ENCODE assay signal across 25 cellular contexts in the genomic region with DNA sequence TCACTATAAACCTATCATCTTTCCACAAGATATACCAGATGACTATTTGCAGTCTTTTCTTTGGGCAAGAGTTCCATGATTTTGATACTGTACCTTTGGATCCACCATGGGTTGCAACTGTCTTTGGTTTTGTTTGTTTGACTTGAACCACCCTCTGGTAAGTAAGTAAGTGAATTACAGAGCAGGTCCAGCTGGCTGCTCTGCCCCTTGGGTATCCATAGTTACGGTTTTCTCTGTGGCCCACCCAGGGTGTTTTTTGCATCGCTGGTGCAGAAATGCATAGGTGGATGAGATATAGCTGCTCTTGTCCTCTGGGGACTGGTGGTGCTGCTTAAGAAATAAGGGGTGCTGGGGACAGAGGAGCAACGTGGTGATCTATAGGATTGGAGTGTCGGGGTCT. TPM values are rescaled to one million over a fixed set of nuclear protein-coding genes. Genes with fewer than 3 reads are reported as not detected.
DNase-seq lines count a peak whose midpoint lies in the region; ATAC-seq, FAIRE-seq and TF ChIP-seq lines count a peak whose summit lies in the region.
"Had no signal": no experiment of that assay in that cellular context is flagged by ENCODE, and none has a peak within 500 bp of the region (broad histone marks: within the 10 kb centered on the region; RNA-seq: fewer than 3 reads in every experiment).

No MANE protein-coding gene starts in this region.

- no peak overlapping the region for H3K9ac ChIP-seq in HepG2 (ENCODE audit: insufficient read depth, low read depth, low read length)

- H3K36me3 ChIP-seq in H7 (replicated peaks; ENCODE audit: control insufficient read depth, insufficient read depth, low read length) (no peaks in the 10 kb centered on the region; the same call in 1 of the 2 replicates), bronchial epithelial cell (ENCODE audit: control insufficient read depth, insufficient read depth, low read length) (no peaks in the 10 kb centered on the region), HepG2 (replicated peaks in 1 of 2; ENCODE audit: control insufficient read depth in 1 of 2, insufficient read depth in 2 of 2, low read length in 2 of 2) (peaks cover 5 to 22% of the 10 kb centered on the region in 2 experiments), body of pancreas (replicated peaks in 1 of 2; ENCODE audit: insufficient read depth in 1 of 2, low read depth in 2 of 2) (peaks cover 5 to 12% of the 10 kb centered on the region in 2 donors), PC-9 (ENCODE audit: low read depth) (no peaks in the 10 kb centered on the region)
- H3K36me3 ChIP-seq: transverse colon had no signal

- 93% methylated on average over 4 of the region's 4 CpGs for WGBS in HepG2 (ENCODE audit: low lambda C conversion rate)
- WGBS in body of pancreas, 2 donors: 64 to 86% methylated on average over 4 of the region's 4 CpGs

- TF ChIP-seq CTCF in GM12865 (IDR thresholded peaks at IDR 0.05; ENCODE audit: insufficient read depth, low read depth, low read length, missing control alignments): peak; percentile 18
- TF ChIP-seq CTCF in bronchial epithelial cell (IDR thresholded peaks at IDR 0.05; ENCODE audit: insufficient read depth, low read length, severe bottlenecking): peak; percentile 5
- TF ChIP-seq CTCF in HepG2 (CRISPR knock-in tag; IDR thresholded peaks at IDR 0.05): no peak
- no peak for TF ChIP-seq CTCF in body of pancreas (IDR thresholded peaks at IDR 0.05)
- no peak for TF ChIP-seq CTCF in PC-9 (conservative IDR thresholded peaks at IDR 0.05)

- no peak for TF ChIP-seq EP300 in HepG2 (IDR thresholded peaks at IDR 0.05; ENCODE audit: low read depth in 2 of 2, low read length in 2 of 2)
- TF ChIP-seq EP300 in HepG2 (CRISPR knock-in tag; IDR thresholded peaks at IDR 0.05; ENCODE audit: borderline replicate concordance): no peak

- H3K4me1 ChIP-seq in HepG2 (ENCODE audit: insufficient read depth, low read length): peaks cover 4% of the 10 kb centered on the region
- H3K4me1 ChIP-seq in body of pancreas: peaks cover 6% of the 10 kb centered on the region
- no peaks in the 10 kb centered on the region for H3K4me1 ChIP-seq in PC-9 (replicated peaks; ENCODE audit: insufficient read depth)
- H3K4me1 ChIP-seq: gastroesophageal sphincter, spleen, stomach had no signal

- intact Hi-C loops in HepG2 (cut with micrococcal nuclease; ENCODE audit: unreplicated experiment): no loop called here
- intact Hi-C loops in body of pancreas (cut with DNase I): no loop called here
- intact Hi-C loops in PC-9 (cut with micrococcal nuclease; ENCODE audit: unreplicated experiment): no loop called here

- CTCF ChIA-PET in HepG2 (lab: Yijun Ruan, JAX; ENCODE audit: low intra/inter-chr PET ratio, low total read pairs) (no interaction called here), PC-9 (lab: Charles Lee) (no interaction called here)

- H3K4me3 ChIP-seq in GM12865 (ENCODE audit: low read depth, low read length) (no peak overlapping the region), H7 (ENCODE audit: insufficient read depth, low read depth, low read length) (no peak overlapping the region), bronchial epithelial cell (ENCODE audit: low read depth, low read length) (no peak overlapping the region), HepG2 (replicated peaks in 1 of 3; ENCODE audit: insufficient read depth in 1 of 3, low read depth in 2 of 3, low read length in 3 of 3) (no peak overlapping the region), body of pancreas (no peak overlapping the region), PC-9 (no peak overlapping the region)
- H3K4me3 ChIP-seq: gastroesophageal sphincter, spleen, stomach, transverse colon had no signal

- no peak overlapping the region for H3K27ac ChIP-seq in HepG2 (ENCODE audit: extremely low read length, insufficient read depth, low read length)
- H3K27ac ChIP-seq in body of pancreas: no peak overlapping the region
- H3K27ac ChIP-seq in PC-9: no peak overlapping the region
- H3K27ac ChIP-seq: gastroesophageal sphincter, spleen, stomach, transverse colon had no signal

- no peak overlapping the region for H3K4me2 ChIP-seq in HepG2 (ENCODE audit: low read depth, low read length)
- no peak overlapping the region for H3K4me2 ChIP-seq in PC-9

- POLR2A ChIA-PET in HepG2 (lab: Yijun Ruan, JAX) (interaction anchor here (12.1 kb wide), 1 partner anchor 31 kb away, joined by 156 read pairs; a partner anchor contains a TSS), PC-9 (lab: Charles Lee; ENCODE audit: unreplicated experiment) (no interaction called here)

- peaks cover 11% of the 10 kb centered on the region; the same call in 1 of the 2 replicates for H4K20me1 ChIP-seq in HepG2 (ENCODE audit: insufficient read depth, low read length)
- no peaks in the 10 kb centered on the region for H4K20me1 ChIP-seq in PC-9 (ENCODE audit: insufficient read depth)

- TF ChIP-seq POLR2A in HepG2 (IDR thresholded peaks at IDR 0.05; ENCODE audit: insufficient read depth in 1 of 2, low read depth in 2 of 2, low read length in 2 of 2) (0 out of 4 replicates have a peak, but pooled peaks of 1 of the 2 experiments have one; percentile 17), body of pancreas (IDR thresholded peaks at IDR 0.05) (no peak)

- FAIRE-seq in bronchial epithelial cell (lab: Jason Lieb, UNC) (no peak), HepG2 (lab: Jason Lieb, UNC) (no peak)

- H3K27me3 ChIP-seq in H7 (ENCODE audit: control insufficient read depth, insufficient read depth, low read length) (no peaks in the 10 kb centered on the region), bronchial epithelial cell (ENCODE audit: control insufficient read depth, insufficient read depth, low read length) (peaks cover under 1% of the 10 kb centered on the region), HepG2 (ENCODE audit: control insufficient read depth in 1 of 2, insufficient read depth in 2 of 2, low read length in 2 of 2) (no peaks in the 10 kb centered on the region), body of pancreas (no peaks in the 10 kb centered on the region), PC-9 (ENCODE audit: insufficient read depth, low read depth) (peaks cover 95% of the 10 kb centered on the region)
- H3K27me3 ChIP-seq: gastroesophageal sphincter, stomach, transverse colon had no signal

- H2AFZ ChIP-seq in HepG2 (ENCODE audit: low read length): no peak overlapping the region
- no peak overlapping the region for H2AFZ ChIP-seq in PC-9

- peak; percentile 10 for DNase-seq in GM12865 (ENCODE audit: low read depth)
- DNase-seq in H7: peak; percentile 83
- no peak for DNase-seq in bronchial epithelial cell (ENCODE audit: low read depth)
- DNase-seq in HepG2 (ENCODE audit: low spot score): no peak
- no peak for DNase-seq in body of pancreas
- no peak for DNase-seq in PC-9
- DNase-seq: activated CD4-positive, alpha-beta T cell treated with anti-CD3 and anti-CD28 coated beads for 48 hours; aorta; COR-L47; effector CD8-positive, alpha-beta T cell; Kasumi-1; NCI-H1105; NCI-H510A treated with DMSO at 0.1 percent for 48 hours; occipital lobe; retina; spleen; stimulated activated CD4-positive, alpha-beta T cell treated with anti-CD3 and anti-CD28 coated beads, Interleukin-4, amount 100 ng/mL, for 4 hours; stomach; transverse colon had no signal

- H3F3A ChIP-seq in PC-9 (ENCODE audit: insufficient read depth, low read depth): no peaks in the 10 kb centered on the region

- ATAC-seq in HepG2 (no peak), body of pancreas (no peak), GM18907 (IDR thresholded peaks at IDR 0.05; ENCODE audit: unreplicated experiment) (no peak), HG03108 (IDR thresholded peaks at IDR 0.05; ENCODE audit: unreplicated experiment) (no peak)
- ATAC-seq: activated naive CD4-positive, alpha-beta T cell treated with anti-CD3 and anti-CD28 coated beads, Interleukin-2, amount 50 U/mL, for 72 hours; esophagus mucosa; gastroesophageal sphincter had no signal

- H3K9me3 ChIP-seq in HepG2 (ENCODE audit: low read length): no peaks in the 10 kb centered on the region
- H3K9me3 ChIP-seq in body of pancreas: no peaks in the 10 kb centered on the region
- no peaks in the 10 kb centered on the region for H3K9me3 ChIP-seq in PC-9 (ENCODE audit: insufficient read depth, low read depth)
- H3K9me3 ChIP-seq: gastroesophageal sphincter, spleen, stomach, transverse colon had no signal

- H3K79me2 ChIP-seq in HepG2 (ENCODE audit: insufficient read depth, low read length) (no peaks in the 10 kb centered on the region), PC-9 (ENCODE audit: low read depth) (no peaks in the 10 kb centered on the region)

- no TSS peak for BruUV-seq in HepG2 (replicated peaks; lab: Mats Ljungman, UMichigan)
- no TSS peak for BruUV-seq in PC-9 (replicated peaks; lab: Mats Ljungman, UMichigan)

- no peak for TF ChIP-seq RAD21 in HepG2 (CRISPR knock-in tag; IDR thresholded peaks at IDR 0.05)

- in situ Hi-C loops in HepG2 (cut with HindIII; ENCODE audit: extremely low pct_ligation_motif_present, low pct_unique_long_range_greater_than_20kb): no loop called here

- H3K9me2 ChIP-seq in PC-9 (ENCODE audit: insufficient read depth): no peaks in the 10 kb centered on the region

RNA-seq across cellular contexts. Expression of a gene that starts 33.8 kb away (rescaled TPM):
- total RNA-seq in H7 (2014; rRNA removed; shearing (Covaris generic)): 8.8 and 11.7 TPM in 2 replicates
- under 0.01 and 0.13 TPM in 2 replicates for total RNA-seq in bronchial epithelial cell
- 40.4 and 48.9 TPM in 2 replicates for total RNA-seq in HepG2 (2016; rRNA removed; fragmentation: Illumina TruSeq; extraction: Trizol)
- 3.3 TPM in 2 replicates for total RNA-seq in HepG2 (2016; cell fraction: cytosol; rRNA removed; fragmentation: Illumina TruSeq; extraction: Trizol; ENCODE audit: low read depth)
- 41.6 and 47.1 TPM in 2 replicates for total RNA-seq in HepG2 (2016; cell fraction: insoluble cytoplasmic fraction; rRNA removed; fragmentation: Illumina TruSeq; extraction: Trizol)
- 15.0 and 16.6 TPM in 2 replicates for total RNA-seq in HepG2 (2016; cell fraction: membrane; rRNA removed; fragmentation: Illumina TruSeq; extraction: Trizol)
- total RNA-seq in HepG2 (2016; cell fraction: nucleus; rRNA removed; fragmentation: Illumina TruSeq; extraction: Trizol): 41.0 and 44.5 TPM in 2 replicates
- 28.1 and 42.9 TPM in 2 replicates for polyA plus RNA-seq in HepG2 (2011; rRNA removed)
- 23.3 and 24.3 TPM in 2 replicates for polyA plus RNA-seq in HepG2 (2011; cell fraction: cytosol; rRNA removed)
- polyA plus RNA-seq in HepG2 (2011; cell fraction: nucleus; rRNA removed): 209 and 246 TPM in 2 replicates
- polyA plus RNA-seq in HepG2 (2012): 32.6 and 41.1 TPM in 2 replicates
- polyA plus RNA-seq in HepG2 (2016; cell fraction: cytosol; fragmentation: Illumina TruSeq; extraction: Trizol; ENCODE audit: low read depth): 2.2 and 2.9 TPM in 2 replicates
- polyA plus RNA-seq in HepG2 (2016; cell fraction: insoluble cytoplasmic fraction; fragmentation: Illumina TruSeq; extraction: Trizol; ENCODE audit: low read depth): 31.8 and 33.2 TPM in 2 replicates
- 7.0 and 8.2 TPM in 2 replicates for polyA plus RNA-seq in HepG2 (2016; cell fraction: membrane; fragmentation: Illumina TruSeq; extraction: Trizol; ENCODE audit: low read depth)
- 89.8 and 92.2 TPM in 2 replicates for polyA plus RNA-seq in HepG2 (2016; cell fraction: nucleus; fragmentation: Illumina TruSeq; extraction: Trizol; ENCODE audit: insufficient read depth, low read depth)
- 3.1 and 28.1 TPM in 2 replicates for polyA minus RNA-seq in HepG2 (2011; rRNA and poly(A)+ RNA removed; ENCODE audit: low replicate concordance)
- polyA minus RNA-seq in HepG2 (2011; cell fraction: cytosol; rRNA and poly(A)+ RNA removed): 11.1 and 12.1 TPM in 2 replicates
- 32.3 and 32.8 TPM in 2 replicates for polyA minus RNA-seq in HepG2 (2011; cell fraction: nucleus; rRNA and poly(A)+ RNA removed)
- 10 to 100 TPM; 21.5 to 26.0 TPM for total RNA-seq in body of pancreas
- total RNA-seq in PC-9 (2021): 0.28 TPM in 1 of 2 replicates, not detected in the other

RNA-seq across cellular contexts. Expression of a gene that starts 33.9 kb away (rescaled TPM):
- total RNA-seq in H7 (2014; rRNA removed; shearing (Covaris generic)): 7.2 and 8.9 TPM in 2 replicates
- total RNA-seq in bronchial epithelial cell (not detected in 2 replicates), HepG2 (2016; rRNA removed; fragmentation: Illumina TruSeq; extraction: Trizol) (62.7 and 130 TPM in 2 replicates), body of pancreas (10 to 100 TPM; 16.5 to 17.6 TPM), PC-9 (2021) (not detected in 2 replicates)
- 21.4 and 25.8 TPM in 2 replicates for total RNA-seq in HepG2 (2016; cell fraction: cytosol; rRNA removed; fragmentation: Illumina TruSeq; extraction: Trizol; ENCODE audit: low read depth)
- 63.1 and 130 TPM in 2 replicates for total RNA-seq in HepG2 (2016; cell fraction: insoluble cytoplasmic fraction; rRNA removed; fragmentation: Illumina TruSeq; extraction: Trizol)
- 31.0 and 36.3 TPM in 2 replicates for total RNA-seq in HepG2 (2016; cell fraction: membrane; rRNA removed; fragmentation: Illumina TruSeq; extraction: Trizol)
- total RNA-seq in HepG2 (2016; cell fraction: nucleus; rRNA removed; fragmentation: Illumina TruSeq; extraction: Trizol): 189 and 216 TPM in 2 replicates
- polyA plus RNA-seq in HepG2 (2011; rRNA removed): 190 and 198 TPM in 2 replicates
- 70.3 and 82.3 TPM in 2 replicates for polyA plus RNA-seq in HepG2 (2011; cell fraction: cytosol; rRNA removed)
- 671 and 683 TPM in 2 replicates for polyA plus RNA-seq in HepG2 (2011; cell fraction: nucleus; rRNA removed)
- 89.0 and 97.8 TPM in 2 replicates for polyA plus RNA-seq in HepG2 (2012)
- polyA plus RNA-seq in HepG2 (2016; cell fraction: cytosol; fragmentation: Illumina TruSeq; extraction: Trizol; ENCODE audit: low read depth): 14.5 and 16.0 TPM in 2 replicates
- 72.6 and 77.1 TPM in 2 replicates for polyA plus RNA-seq in HepG2 (2016; cell fraction: insoluble cytoplasmic fraction; fragmentation: Illumina TruSeq; extraction: Trizol; ENCODE audit: low read depth)
- 22.5 and 23.7 TPM in 2 replicates for polyA plus RNA-seq in HepG2 (2016; cell fraction: membrane; fragmentation: Illumina TruSeq; extraction: Trizol; ENCODE audit: low read depth)
- 415 and 421 TPM in 2 replicates for polyA plus RNA-seq in HepG2 (2016; cell fraction: nucleus; fragmentation: Illumina TruSeq; extraction: Trizol; ENCODE audit: insufficient read depth, low read depth)
- 9.5 and 43.2 TPM in 2 replicates for polyA minus RNA-seq in HepG2 (2011; rRNA and poly(A)+ RNA removed; ENCODE audit: low replicate concordance)
- 23.4 and 24.0 TPM in 2 replicates for polyA minus RNA-seq in HepG2 (2011; cell fraction: cytosol; rRNA and poly(A)+ RNA removed)
- 94.6 and 106 TPM in 2 replicates for polyA minus RNA-seq in HepG2 (2011; cell fraction: nucleus; rRNA and poly(A)+ RNA removed)
- total RNA-seq: myocyte had no signal

Comparison
In these comparisons a context has a peak if more than half of its experiments do, and no peak if none do; other contexts are left out.
1. DNase-seq: peak in GM12865 (single experiment) and H7 (single experiment); none in bronchial epithelial cell (single experiment), HepG2 (single experiment), body of pancreas (0 of 4) and PC-9 (0 of 2).
2. CTCF ChIP-seq: peak in GM12865 (single experiment) and bronchial epithelial cell (single experiment); none in HepG2 (single experiment), body of pancreas (0 of 7) and PC-9 (single experiment).